11 cellular contexts compared by ENCODE assay signal in genomic region chr15:50886611-50887350, GRCh38. TPM values are rescaled to one million over a fixed set of nuclear protein-coding genes. Genes with fewer than 3 reads are reported as not detected.
A peak's percentile ranks its signal among the peaks of the same experiment; 100 is the strongest.
DNase-seq lines count a peak whose midpoint lies in the region; ATAC-seq and FAIRE-seq lines count a peak whose summit lies in the region.
"Had no signal": no experiment of that assay in that cellular context is flagged by ENCODE, and none has a peak within 500 bp of the region (broad histone marks: within the 10 kb centered on the region; RNA-seq: fewer than 3 reads in every experiment).

No MANE protein-coding gene starts in this region.

- no peaks in the 10 kb centered on the region for H3K36me3 Mint-ChIP-seq in activated T-helper 17 cell treated with anti-CD3 and anti-CD28 coated beads, Interleukin-2, amount 50 U/mL, for 72 hours (ENCODE audit: low read depth)
- H3K36me3 Mint-ChIP-seq in immature natural killer cell, result peaks cover 5 to 14% (median 8%) of the 10 kb centered on the region in 3 donors
- H3K36me3 Mint-ChIP-seq: CD4-positive, CD25-positive, alpha-beta regulatory T cell had no signal

- no peak for FAIRE-seq in HTR-8/SVneo (lab: Jason Lieb, UNC)

- H3K27me3 ChIP-seq in ACC112 (ENCODE audit: insufficient read depth, low read length) (no peaks in the 10 kb centered on the region), HAP-1 (ENCODE audit: low read depth) (no peaks in the 10 kb centered on the region)

- peak overlapping the region; percentile 88; the same call in 1 of the 2 replicates for H3K27ac ChIP-seq in ACC112 (ENCODE audit: low read depth, low read length)
- H3K27ac ChIP-seq: PC-9 had no signal

- H2AFZ ChIP-seq in ACC112 (ENCODE audit: low read length, unreplicated experiment), result no peak overlapping the region

- H3K4me3 ChIP-seq in ACC112 (ENCODE audit: low read depth, low read length) (no peak overlapping the region), HAP-1 (no peak overlapping the region)
- H3K4me3 ChIP-seq: PC-9 had no signal

- H3K36me3 ChIP-seq in ACC112 (ENCODE audit: insufficient read depth, low read length) (no peaks in the 10 kb centered on the region), HAP-1 (replicated peaks) (no peaks in the 10 kb centered on the region)

- no peaks in the 10 kb centered on the region for H3K27me3 Mint-ChIP-seq in activated T-helper 17 cell treated with anti-CD3 and anti-CD28 coated beads, Interleukin-2, amount 50 U/mL, for 72 hours
- peaks cover 0 to 1% (median 0%) of the 10 kb centered on the region in 3 donors for H3K27me3 Mint-ChIP-seq in immature natural killer cell (ENCODE audit: low read depth in 3 of 3)
- H3K27me3 Mint-ChIP-seq: CD4-positive, CD25-positive, alpha-beta regulatory T cell had no signal

- no peaks in the 10 kb centered on the region for H3K9me3 Mint-ChIP-seq in activated T-helper 17 cell treated with anti-CD3 and anti-CD28 coated beads, Interleukin-2, amount 50 U/mL, for 72 hours
- peaks cover 4 to 10% (median 8%) of the 10 kb centered on the region in 6 donors for H3K9me3 Mint-ChIP-seq in immature natural killer cell

- H3K79me2 ChIP-seq in ACC112 (ENCODE audit: control insufficient read depth, insufficient read depth, low read length, unreplicated experiment), result no peaks in the 10 kb centered on the region

- H3K9me3 ChIP-seq in HAP-1, result peaks cover 5% of the 10 kb centered on the region; the same call in 1 of the 2 replicates

- no peak for ATAC-seq in activated T-helper 17 cell treated with anti-CD3 and anti-CD28 coated beads, Interleukin-2, amount 50 U/mL, for 72 hours (replicated peaks)

- in situ Hi-C loops in HAP-1 (cut with MboI; ENCODE audit: low sequenced_read_pairs), result no loop called here

- peaks cover 26% of the 10 kb centered on the region for H3K4me1 ChIP-seq in ACC112 (ENCODE audit: control insufficient read depth, insufficient read depth, low read length, unreplicated experiment)
- no peaks in the 10 kb centered on the region for H3K4me1 ChIP-seq in HAP-1

- no peak overlapping the region for H3K27ac Mint-ChIP-seq in activated T-helper 17 cell treated with anti-CD3 and anti-CD28 coated beads, Interleukin-2, amount 50 U/mL, for 72 hours
- H3K27ac Mint-ChIP-seq in immature natural killer cell, result no peak overlapping the region

- DNase-seq in CD1c-positive myeloid dendritic cell (ENCODE audit: extremely low spot score) (peak; percentile 65), foreskin melanocyte (peak; percentile 88), HTR-8/SVneo (ENCODE audit: insufficient read length, low spot score) (no peak), HAP-1 (ENCODE audit: low spot score in 2 of 2) (no peak), immature natural killer cell (no peak)
- DNase-seq: CD4-positive, CD25-positive, alpha-beta regulatory T cell; DND-41; NCI-H2227 treated with DMSO at 0.1 percent for 48 hours had no signal

- H3K4me3 Mint-ChIP-seq in activated T-helper 17 cell treated with anti-CD3 and anti-CD28 coated beads, Interleukin-2, amount 50 U/mL, for 72 hours, result peak overlapping the region; percentile 71
- H3K4me3 Mint-ChIP-seq in immature natural killer cell, result no peak overlapping the region

- peaks cover 19% of the 10 kb centered on the region for H3K4me1 Mint-ChIP-seq in activated T-helper 17 cell treated with anti-CD3 and anti-CD28 coated beads, Interleukin-2, amount 50 U/mL, for 72 hours
- H3K4me1 Mint-ChIP-seq in immature natural killer cell, result peaks cover 4 to 9% of the 10 kb centered on the region in 2 donors

RNA-seq across cellular contexts. Expression of gene AP4E1, which starts 21.7 kb away (rescaled TPM):
- 10 to 100 TPM; 10.6 to 15.6 TPM for total RNA-seq in activated T-helper 17 cell treated with anti-CD3 and anti-CD28 coated beads, Interleukin-2, amount 50 U/mL, for 72 hours
- polyA plus RNA-seq in immature natural killer cell, result 1 to 10 TPM; 2.3 to 7.0 (median 3.2) TPM

Comparison
In these comparisons a context has a peak if more than half of its experiments do, and no peak if none do; other contexts are left out.
1. DNase-seq: peak in CD1c-positive myeloid dendritic cell (single experiment) and foreskin melanocyte (single experiment); none in HTR-8/SVneo (single experiment), HAP-1 (0 of 2) and immature natural killer cell (0 of 3).